In the genomic region with DNA sequence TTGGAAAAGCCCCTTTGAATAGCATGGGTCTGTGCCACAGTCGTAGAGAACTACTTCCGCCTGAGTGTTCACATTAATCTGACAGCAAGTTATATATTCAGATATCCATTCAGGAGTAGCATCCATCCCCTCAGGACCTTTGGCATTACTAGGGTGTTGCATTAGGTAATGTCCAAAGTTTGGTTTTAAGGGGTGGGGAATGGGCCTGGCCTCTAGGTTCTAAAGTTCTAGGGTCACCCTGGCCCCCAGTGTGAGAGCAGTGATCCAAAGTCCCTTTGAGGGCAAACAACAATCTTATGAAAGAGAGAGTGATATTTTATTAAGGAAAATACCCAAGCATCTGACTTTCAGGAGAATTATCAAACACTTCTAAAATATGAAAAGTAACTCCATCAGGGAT, we compare ENCODE assay signal across 1 cellular context.
A peak's percentile ranks its signal among the peaks of the same experiment; 100 is the strongest.
TF ChIP-seq lines count a peak whose summit lies in the region.

No MANE protein-coding gene starts in this region.

TF ChIP-seq in HepG2, 621 proteins besides CTCF, POLR2A, EP300 and RAD21 (continued from another document):
- TF ChIP-seq HNF4G (IDR thresholded peaks at IDR 0.05; ENCODE audit: borderline replicate concordance, low read depth, low read length) = peak; percentile 97
- TF ChIP-seq HNF4G (CRISPR knock-in tag; IDR thresholded peaks at IDR 0.05; ENCODE audit: borderline replicate concordance, low read depth) = 0 out of 2 replicates have a peak, but pooled peaks have one; percentile 17
- TF ChIP-seq NCOR1 (IDR thresholded peaks at IDR 0.05; ENCODE audit: borderline replicate concordance, low read length) = peak; percentile 89
- TF ChIP-seq HNF4A (CRISPR knock-in tag; IDR thresholded peaks at IDR 0.05) = peak; percentile 98
- TF ChIP-seq ZNF382 (CRISPR knock-in tag; IDR thresholded peaks at IDR 0.05; ENCODE audit: borderline replicate concordance) = no peak
- peak; percentile 47; the same call in 1 of the 2 replicates for TF ChIP-seq ZBTB7B (CRISPR knock-in tag; IDR thresholded peaks at IDR 0.05)
- peak; percentile 48 for TF ChIP-seq ASH2L (IDR thresholded peaks at IDR 0.05; ENCODE audit: insufficient read length, low read depth, low read length)
- TF ChIP-seq PAXIP1 (CRISPR knock-in tag; conservative IDR thresholded peaks at IDR 0.05) = peak; percentile 93
- peak in 1 of 2 experiments; percentile 51; a peak in 2 of 4 replicates for TF ChIP-seq NR2F1 (CRISPR knock-in tag; IDR thresholded peaks at IDR 0.05)
- TF ChIP-seq KDM6A (CRISPR knock-in tag; IDR thresholded peaks at IDR 0.05; ENCODE audit: low read depth) = peak; percentile 68; the same call in 1 of the 2 replicates
- no peak for TF ChIP-seq KLF9 (CRISPR knock-in tag; IDR thresholded peaks at IDR 0.05; ENCODE audit: low read depth)
- TF ChIP-seq HOXA3 (CRISPR knock-in tag; IDR thresholded peaks at IDR 0.05) = 0 out of 2 replicates have a peak, but pooled peaks have one; percentile 29
- peak; percentile 70 for TF ChIP-seq CEBPG (CRISPR knock-in tag; IDR thresholded peaks at IDR 0.05)
- peak; percentile 34; the same call in 1 of the 2 replicates for TF ChIP-seq SAP130 (CRISPR knock-in tag; IDR thresholded peaks at IDR 0.05; ENCODE audit: low read depth)
- peak; percentile 31; the same call in 1 of the 2 replicates for TF ChIP-seq HDAC2 (CRISPR knock-in tag; IDR thresholded peaks at IDR 0.05)
- TF ChIP-seq NR2F2 (IDR thresholded peaks at IDR 0.05; ENCODE audit: borderline replicate concordance, low read depth) = peak; percentile 31; the same call in 1 of the 2 replicates
- no peak for TF ChIP-seq ZFP91 (CRISPR knock-in tag; IDR thresholded peaks at IDR 0.05; ENCODE audit: borderline replicate concordance)
- 0 out of 2 replicates have a peak, but pooled peaks have one; percentile 29 for TF ChIP-seq ZNF614 (CRISPR knock-in tag; IDR thresholded peaks at IDR 0.05; ENCODE audit: borderline replicate concordance)
- TF ChIP-seq ZMYM4 (CRISPR knock-in tag; IDR thresholded peaks at IDR 0.05) = 0 out of 2 replicates have a peak, but pooled peaks have one; percentile 32
- TF ChIP-seq SP5 (CRISPR knock-in tag; IDR thresholded peaks at IDR 0.05; ENCODE audit: borderline replicate concordance, low read depth) = 0 out of 2 replicates have a peak, but pooled peaks have one; percentile 36
- TF ChIP-seq ZNF629 (CRISPR knock-in tag; conservative IDR thresholded peaks at IDR 0.05) = no peak
- peak; percentile 51; the same call in 1 of the 2 replicates for TF ChIP-seq CREM (IDR thresholded peaks at IDR 0.05)
- TF ChIP-seq CREM (CRISPR knock-in tag; IDR thresholded peaks at IDR 0.05) = no peak
- no peak for TF ChIP-seq NFYC (CRISPR knock-in tag; IDR thresholded peaks at IDR 0.05)
- TF ChIP-seq HINFP (CRISPR knock-in tag; IDR thresholded peaks at IDR 0.05; ENCODE audit: low read depth) = no peak
- peak; percentile 70 for TF ChIP-seq PPARG (CRISPR knock-in tag; conservative IDR thresholded peaks at IDR 0.05)
- peak; percentile 84 for TF ChIP-seq SALL1 (CRISPR knock-in tag; IDR thresholded peaks at IDR 0.05)
- peak; percentile 35; the same call in 1 of the 2 replicates for TF ChIP-seq ATF2 (CRISPR knock-in tag; IDR thresholded peaks at IDR 0.05)
- TF ChIP-seq ESRRA (CRISPR knock-in tag; IDR thresholded peaks at IDR 0.05; ENCODE audit: low read depth) = 0 out of 2 replicates have a peak, but pooled peaks have one; percentile 68
- peak; percentile 27; the same call in 1 of the 2 replicates for TF ChIP-seq FOXO1 (CRISPR knock-in tag; IDR thresholded peaks at IDR 0.05)
- TF ChIP-seq ZNF383 (CRISPR knock-in tag; IDR thresholded peaks at IDR 0.05; ENCODE audit: borderline replicate concordance) = no peak
- peak; percentile 19; the same call in 1 of the 2 replicates for TF ChIP-seq RARA (CRISPR knock-in tag; IDR thresholded peaks at IDR 0.05)
